8 cellular contexts compared by ENCODE assay signal in genomic region chr2:175203621-175204496, GRCh38. TPM values are rescaled to one million over a fixed set of nuclear protein-coding genes. Genes with fewer than 3 reads are reported as not detected.
DNase-seq lines count a peak whose midpoint lies in the region; ATAC-seq, FAIRE-seq and TF ChIP-seq lines count a peak whose summit lies in the region.

No MANE protein-coding gene starts in this region.

- TF ChIP-seq CTCF in AG04450 (IDR thresholded peaks at IDR 0.05; ENCODE audit: low read depth, low read length) (peak; percentile 76), H1 (IDR thresholded peaks at IDR 0.05; ENCODE audit: control extremely low read depth in 1 of 3, insufficient read depth in 1 of 3, low read depth in 1 of 3, low read length in 3 of 3) (peak; percentile 59 to 75 (median 73)), thoracic aorta (IDR thresholded peaks at IDR 0.05) (peak; percentile 34)

- no peak overlapping the region for H3K27ac Mint-ChIP-seq in naive B cell

- no peak overlapping the region for H3K4ac ChIP-seq in H1 (replicated peaks; ENCODE audit: insufficient read length, low read depth, low read length)

- no peak overlapping the region for H2BK120ac ChIP-seq in H1 (replicated peaks; ENCODE audit: low read depth, low read length)

- H3K9ac ChIP-seq in H1 (replicated peaks in 1 of 4; ENCODE audit: extremely low read depth in 1 of 4, low read depth in 3 of 4, low read length in 3 of 4) = no peak overlapping the region

- no peak overlapping the region for H4K8ac ChIP-seq in H1 (ENCODE audit: extremely low read depth, insufficient read depth, low read length)

- H3K36me3 ChIP-seq in H1 (ENCODE audit: control insufficient read depth in 2 of 4, insufficient read depth in 4 of 4, low read length in 3 of 4) = no peaks in the 10 kb centered on the region
- no peaks in the 10 kb centered on the region for H3K36me3 ChIP-seq in thoracic aorta

- H2BK20ac ChIP-seq in H1 (ENCODE audit: low read length) = no peak overlapping the region

- no peak overlapping the region for H2BK5ac ChIP-seq in H1 (ENCODE audit: low read depth, low read length)

- H4K5ac ChIP-seq in H1 (ENCODE audit: insufficient read length, low read depth, low read length) = no peak overlapping the region

- peaks cover 0 to 5% (median 0%) of the 10 kb centered on the region in 7 donors for H3K9me3 Mint-ChIP-seq in naive B cell

- peak; percentile 24 for DNase-seq in AG04450 (ENCODE audit: low read depth, low spot score)
- peak; percentile 85 for DNase-seq in NCI-H2227 (lab: John Stamatoyannopoulos, UW; ENCODE audit: unreplicated experiment)
- DNase-seq in activated CD4-positive, alpha-beta T cell treated with anti-CD3 and anti-CD28 coated beads for 24 hours (ENCODE audit: low read depth in 2 of 2) = peak; percentile 17
- peak in 1 of 2 experiments; percentile 67 for DNase-seq in H1 (ENCODE audit: low read depth in 1 of 2, low spot score in 2 of 2)
- DNase-seq in naive B cell = peak; percentile 20
- DNase-seq in thoracic aorta (ENCODE audit: low spot score) = no peak

- H3K4me1 Mint-ChIP-seq in naive B cell = no peaks in the 10 kb centered on the region

- WGBS in H1 (ENCODE audit: extremely low coverage in 1 of 2, insufficient coverage in 1 of 2, insufficient read length in 1 of 2, insufficient replicate concordance in 2 of 2, low coverage in 1 of 2, low lambda C conversion rate in 2 of 2, missing lambda C conversion rate in 1 of 2), 2 experiments = 64% methylated on average over 12 of the region's 12 CpGs; no CpG with 5 or more reads in 1 of the 2 experiments

- TF ChIP-seq POLR2A in GM18505 (IDR thresholded peaks at IDR 0.05; ENCODE audit: borderline replicate concordance, extremely low read depth, insufficient read depth, insufficient read length) (no peak), H1 (IDR thresholded peaks at IDR 0.05; ENCODE audit: control extremely low read depth in 1 of 2, low read depth in 2 of 2, low read length in 2 of 2) (no peak)

- no peaks in the 10 kb centered on the region for H3K79me1 ChIP-seq in H1 (ENCODE audit: low read depth, low read length)

- CTCF ChIA-PET in AG04450 (lab: Charles Lee) = interaction anchor here (0.6 to 5.0 kb wide), 32 partner anchors 9 to 893 kb away, joined by 3 to 86 read pairs (median 5); partner anchors contain the start of gene ATP5MC3
- CTCF ChIA-PET in H1 (lab: Charles Lee; ENCODE audit: partially characterized antibody) = interaction anchor here (0.5 to 3.0 kb wide), 26 partner anchors 8 to 894 kb away, joined by 3 to 24 read pairs (median 3); no protein-coding TSS in a partner anchor

- H2BK15ac ChIP-seq in H1 (ENCODE audit: low read length) = no peak overlapping the region

- no peaks in the 10 kb centered on the region for H3K79me2 ChIP-seq in H1 (ENCODE audit: control insufficient read depth in 1 of 2, insufficient read depth in 2 of 2, low read length in 2 of 2)

- H3K23ac ChIP-seq in H1 (ENCODE audit: insufficient read length) = no peak overlapping the region

- H3K4me3 Mint-ChIP-seq in naive B cell = no peak overlapping the region

- POLR2A ChIA-PET in AG04450 (lab: Yijun Ruan, JAX) = interaction anchor here (0.6 kb wide), 1 partner anchor 936 kb away, joined by 3 read pairs; no protein-coding TSS in a partner anchor
- POLR2A ChIA-PET in H1 (lab: Charles Lee; ENCODE audit: partially characterized antibody) = interaction anchor here (0.8 kb wide), 1 partner anchor 11 kb away, joined by 4 read pairs; no protein-coding TSS in a partner anchor

- no peak overlapping the region for H3K4me3 ChIP-seq in AG04450 (ENCODE audit: low read depth, low read length)
- no peak overlapping the region for H3K4me3 ChIP-seq in H1 (ENCODE audit: extremely low read depth in 1 of 4, insufficient read depth in 2 of 4, low read depth in 3 of 4, low read length in 4 of 4)
- no peak overlapping the region for H3K4me3 ChIP-seq in thoracic aorta

- no peaks in the 10 kb centered on the region for H4K20me1 ChIP-seq in H1 (replicated peaks in 1 of 2; ENCODE audit: control insufficient read depth in 1 of 2, insufficient read depth in 2 of 2, low read length in 2 of 2)

- no peak overlapping the region for H4K91ac ChIP-seq in H1 (replicated peaks; ENCODE audit: insufficient read length, low read length)

- ATAC-seq in GM18505 (IDR thresholded peaks at IDR 0.05; ENCODE audit: unreplicated experiment) (peak; percentile 53), HG03103 (IDR thresholded peaks at IDR 0.05; ENCODE audit: low read depth, unreplicated experiment) (peak; percentile 87), naive B cell (ENCODE audit: low read depth in 2 of 2) (peak; percentile 75 to 78), thoracic aorta (ENCODE audit: insufficient number of reproducible peaks, low FRiP score, low read depth) (no peak)

- no peak overlapping the region for H3K14ac ChIP-seq in H1 (ENCODE audit: insufficient read length)

- no peak overlapping the region for H3K4me2 ChIP-seq in H1 (ENCODE audit: insufficient read depth in 1 of 2, low read depth in 2 of 2, low read length in 2 of 2)

- no peak overlapping the region for H2AK5ac ChIP-seq in H1 (ENCODE audit: low read depth, low read length)

- TF ChIP-seq RAD21 in H1 (IDR thresholded peaks at IDR 0.05 in 1 of 2, conservative IDR thresholded peaks at IDR 0.05 in 1 of 2; ENCODE audit: low read depth in 2 of 2, low read length in 2 of 2) = peak; percentile 70 to 83

- peak; percentile 90 for FAIRE-seq in H1 (lab: Jason Lieb, UNC)

- H3K18ac ChIP-seq in H1 (ENCODE audit: extremely low read depth, low read length) = no peak overlapping the region

- peaks cover 12 to 30% (median 27%) of the 10 kb centered on the region in 3 donors for H3K27me3 Mint-ChIP-seq in naive B cell

- no peak overlapping the region for H3K56ac ChIP-seq in H1 (replicated peaks; ENCODE audit: insufficient read length, low read depth, low read length)

- H3K36me3 Mint-ChIP-seq in naive B cell = no peaks in the 10 kb centered on the region

- no peaks in the 10 kb centered on the region for H3K4me1 ChIP-seq in H1 (replicated peaks in 1 of 4; ENCODE audit: control insufficient read depth in 3 of 4, insufficient read depth in 4 of 4, low read length in 3 of 4)
- no peaks in the 10 kb centered on the region for H3K4me1 ChIP-seq in thoracic aorta (ENCODE audit: control insufficient read depth in 1 of 2, low read depth in 2 of 2)

- H3K27ac ChIP-seq in AG04450 (ENCODE audit: low read depth, low read length) (no peak overlapping the region), H1 (ENCODE audit: low read depth, low read length) (no peak overlapping the region), thoracic aorta (no peak overlapping the region)

- H3K9me3 ChIP-seq in AG04450 (ENCODE audit: control insufficient read depth, insufficient read depth, low read length) = no peaks in the 10 kb centered on the region
- no peaks in the 10 kb centered on the region for H3K9me3 ChIP-seq in H1 (ENCODE audit: insufficient read depth in 2 of 2, low read depth in 1 of 2, low read length in 1 of 2)
- H3K9me3 ChIP-seq in thoracic aorta = no peaks in the 10 kb centered on the region

- peak overlapping the region; percentile 26 for H2AFZ ChIP-seq in H1 (ENCODE audit: low read length)

- no peak for TF ChIP-seq EP300 in H1 (IDR thresholded peaks at IDR 0.05; ENCODE audit: borderline replicate concordance in 1 of 2, low read depth in 2 of 2, low read length in 2 of 2)

- no peaks in the 10 kb centered on the region; the same call in 1 of the 2 replicates for H3K23me2 ChIP-seq in H1 (ENCODE audit: low read depth, low read length)

- H3K27me3 ChIP-seq in AG04450 (ENCODE audit: control insufficient read depth, insufficient read depth, low read length) (peaks cover 6% of the 10 kb centered on the region), H1 (replicated peaks in 1 of 4; ENCODE audit: control insufficient read depth in 3 of 4, extremely low read depth in 1 of 4, insufficient read depth in 3 of 4, low read length in 3 of 4) (no peaks in the 10 kb centered on the region; a peak in 1 of 7 replicates), thoracic aorta (replicated peaks; ENCODE audit: insufficient read depth) (no peaks in the 10 kb centered on the region)

- no peak overlapping the region for H2BK12ac ChIP-seq in H1 (ENCODE audit: low read depth, low read length)

TF ChIP-seq in H1, 55 proteins besides CTCF, POLR2A, EP300 and RAD21:
- TF ChIP-seq NRF1 (IDR thresholded peaks at IDR 0.05; ENCODE audit: low read depth, low read length) (no peak), GTF2F1 (IDR thresholded peaks at IDR 0.05; ENCODE audit: borderline replicate concordance, low read depth, low read length) (no peak), TEAD4 (IDR thresholded peaks at IDR 0.05; ENCODE audit: low read depth, low read length) (peak; percentile 74; the same call in 1 of the 2 replicates), SIN3A (conservative IDR thresholded peaks at IDR 0.05 in 1 of 2, IDR thresholded peaks at IDR 0.05 in 1 of 2; ENCODE audit: low read depth in 1 of 2, low read length in 2 of 2) (no peak), SP4 (IDR thresholded peaks at IDR 0.05; ENCODE audit: low read length) (no peak)

RNA-seq across cellular contexts. Expression of gene ATP5MC3, which starts 22.3 kb away (rescaled TPM):
- polyA plus RNA-seq in AG04450 (2011; rRNA removed) (396 and 519 TPM in 2 replicates), H1 (2011; rRNA removed) (500 and 856 TPM in 2 replicates), naive B cell (ENCODE audit: low read depth in 6 of 6) (100 to 1,000 TPM; 240 to 369 (median 311) TPM)
- polyA minus RNA-seq in AG04450 (2011; rRNA and poly(A)+ RNA removed) = 120 and 126 TPM in 2 replicates
- total RNA-seq in H1 (2021; fragmentation: NEBNext Ultra II Directional; extraction: Animal tissue kit (Norgen Biotek cat#: 25700)) = 320 and 327 TPM in 2 replicates
- polyA plus RNA-seq in H1 (2011; cell fraction: cytosol; rRNA removed) = 561 TPM
- 153 TPM for polyA plus RNA-seq in H1 (2011; cell fraction: nucleus; rRNA removed)
- polyA plus RNA-seq in H1 (2012, experiment 1 of 2) = 400 to 492 TPM (median 430 TPM) in 4 replicates
- 488 TPM for polyA plus RNA-seq in H1 (2012, experiment 2 of 2)
- 358 TPM for polyA plus RNA-seq in H1 (2013, experiment 1 of 2)
- 374 TPM for polyA plus RNA-seq in H1 (2013, experiment 2 of 2)
- polyA minus RNA-seq in H1 (2011; rRNA and poly(A)+ RNA removed) = 187 and 206 TPM in 2 replicates
- 113 TPM for polyA minus RNA-seq in H1 (2011; cell fraction: cytosol; rRNA and poly(A)+ RNA removed)
- 89.8 TPM for polyA minus RNA-seq in H1 (2011; cell fraction: nucleus; rRNA and poly(A)+ RNA removed)
- total RNA-seq in thoracic aorta = 10 to 100 TPM; 48.1 to 74.5 TPM

RNA-seq across cellular contexts. Expression of gene ATF2, which starts 35.9 kb away (rescaled TPM):
- 61.1 and 70.1 TPM in 2 replicates for polyA plus RNA-seq in AG04450 (2011; rRNA removed)
- 103 and 112 TPM in 2 replicates for polyA minus RNA-seq in AG04450 (2011; rRNA and poly(A)+ RNA removed)
- total RNA-seq in H1 (2021; fragmentation: NEBNext Ultra II Directional; extraction: Animal tissue kit (Norgen Biotek cat#: 25700)) = 43.1 and 46.5 TPM in 2 replicates
- 17.5 and 31.2 TPM in 2 replicates for polyA plus RNA-seq in H1 (2011; rRNA removed)
- polyA plus RNA-seq in H1 (2011; cell fraction: cytosol; rRNA removed) = 24.1 TPM
- polyA plus RNA-seq in H1 (2011; cell fraction: nucleus; rRNA removed) = 29.7 TPM
- polyA plus RNA-seq in H1 (2012, experiment 1 of 2) = 18.9 to 32.9 TPM (median 24.9 TPM) in 4 replicates
- 1.3 TPM for polyA plus RNA-seq in H1 (2012, experiment 2 of 2)
- polyA plus RNA-seq in H1 (2013, experiment 1 of 2) = 21.0 TPM
- 21.7 TPM for polyA plus RNA-seq in H1 (2013, experiment 2 of 2)
- polyA minus RNA-seq in H1 (2011; rRNA and poly(A)+ RNA removed) = 123 and 172 TPM in 2 replicates
- 41.2 TPM for polyA minus RNA-seq in H1 (2011; cell fraction: cytosol; rRNA and poly(A)+ RNA removed)
- 149 TPM for polyA minus RNA-seq in H1 (2011; cell fraction: nucleus; rRNA and poly(A)+ RNA removed)
- polyA plus RNA-seq in naive B cell (ENCODE audit: low read depth in 6 of 6) = 10 to 100 TPM; 22.9 to 42.8 (median 35.4) TPM
- 10 to 100 TPM; 58.9 to 62.6 TPM for total RNA-seq in thoracic aorta
